In the genomic region with DNA sequence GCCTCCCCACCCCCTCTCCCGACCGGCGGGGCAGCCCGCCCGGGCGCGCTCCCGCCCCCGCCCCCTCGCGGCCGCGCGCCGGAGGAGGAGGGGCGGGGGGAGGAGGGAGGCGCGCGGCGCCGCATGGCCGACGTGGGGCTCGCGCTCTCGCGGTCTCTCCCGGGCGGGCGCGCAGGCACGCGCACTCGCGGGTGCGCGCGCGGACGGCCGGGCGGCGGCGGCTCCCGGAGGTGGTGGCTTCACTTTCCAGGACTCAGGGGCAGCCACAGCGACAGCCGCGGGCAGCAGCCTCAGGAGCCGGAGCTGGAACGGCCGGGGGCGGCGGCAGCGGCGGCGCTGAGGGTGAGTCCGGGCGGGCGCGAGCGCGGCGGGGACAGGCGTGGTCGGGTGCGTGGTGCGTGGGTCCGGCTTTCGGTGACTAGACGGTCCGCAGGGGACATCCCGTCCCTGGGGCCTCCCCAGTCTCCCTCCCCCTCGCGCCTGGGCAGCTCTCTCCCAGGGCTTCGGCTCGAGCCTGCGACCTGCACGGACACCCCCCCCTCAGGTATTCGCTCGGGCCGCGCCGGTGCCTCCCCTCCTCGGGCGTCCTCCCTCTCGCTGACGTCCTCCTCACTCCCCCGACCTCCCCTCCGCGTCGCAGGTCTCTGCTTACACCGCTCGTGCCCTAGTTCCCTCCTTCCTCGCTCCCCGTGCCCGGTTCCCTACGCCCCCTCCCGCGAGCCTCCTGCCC, we compare ENCODE assay signal across 8 cellular contexts. TPM values are rescaled to one million over a fixed set of nuclear protein-coding genes. Genes with fewer than 3 reads are reported as not detected.
DNase-seq lines count a peak whose midpoint lies in the region; ATAC-seq and TF ChIP-seq lines count a peak whose summit lies in the region.

A gene (plus strand): TSS at position 407 of the 730 bp plus-strand sequence.

- peak; percentile 19 for TF ChIP-seq POLR2A in testis (IDR thresholded peaks at IDR 0.05)

- H3K4me3 Mint-ChIP-seq in activated naive CD4-positive, alpha-beta T cell treated with anti-CD3 and anti-CD28 coated beads for 36 hours: peak within 1 kb of the TSS; percentile 83
- peak within 1 kb of the TSS; percentile 98 for H3K4me3 Mint-ChIP-seq in neural crest cell

- WGBS in testis, 2 donors: 0 to 1% methylated on average over 25 to 87 of the region's 99 CpGs

- H3K9ac ChIP-seq in PC-3 (ENCODE audit: low read length): peak within 1 kb of the TSS; percentile 88

- CTCF ChIA-PET in PC-3 (lab: Charles Lee): interaction anchor here (0.6 kb wide), 1 partner anchor 242 kb away, joined by 3 read pairs; no protein-coding TSS in a partner anchor
- CTCF ChIA-PET in activated naive CD4-positive, alpha-beta T cell treated with anti-CD3 and anti-CD28 coated beads for 36 hours (lab: Charles Lee): no interaction called here

- peaks cover 26% of the 10 kb centered on the region for H4K20me1 ChIP-seq in PC-3 (ENCODE audit: low read length)

- no peaks in the 10 kb centered on the region for H3K36me3 ChIP-seq in PC-3 (ENCODE audit: low read depth, low read length)
- H3K36me3 ChIP-seq in testis (ENCODE audit: low read depth, missing control alignments): no peaks in the 10 kb centered on the region

- no peaks in the 10 kb centered on the region for H3K9me2 ChIP-seq in PC-3 (replicated peaks; ENCODE audit: low read length)

- POLR2A ChIA-PET in PC-3 (lab: Charles Lee; ENCODE audit: unreplicated experiment): interaction anchor here (0.7 kb wide), 1 partner anchor 725 kb away, joined by 3 read pairs; no protein-coding TSS in a partner anchor

- peaks cover 47% of the 10 kb centered on the region for H3K79me2 ChIP-seq in PC-3 (ENCODE audit: low read length)

- H3K4me2 ChIP-seq in PC-3 (ENCODE audit: low read length): peak within 1 kb of the TSS; percentile 90

- ATAC-seq in GM19351 (IDR thresholded peaks at IDR 0.05; ENCODE audit: unreplicated experiment) (peak; percentile 73), HG03442 (IDR thresholded peaks at IDR 0.05; ENCODE audit: unreplicated experiment) (peak; percentile 64), PC-3 (peak; percentile 72)

- no peaks in the 10 kb centered on the region for H3F3A ChIP-seq in PC-3 (ENCODE audit: low read length, unreplicated experiment)

- TF ChIP-seq CTCF in PC-3 (conservative IDR thresholded peaks at IDR 0.05; ENCODE audit: low read depth, low read length) (no peak), neural crest cell (conservative IDR thresholded peaks at IDR 0.05) (no peak), testis (IDR thresholded peaks at IDR 0.05) (no peak)

- H3K27me3 ChIP-seq in PC-3 (ENCODE audit: low read length) (no peaks in the 10 kb centered on the region), testis (no peaks in the 10 kb centered on the region)

- intact Hi-C loops in PC-3 (cut with micrococcal nuclease): loop anchor here (5.0 kb wide), 4 partner anchors 106 to 604 kb away; a partner anchor contains a TSS
- intact Hi-C loops in activated naive CD4-positive, alpha-beta T cell treated with anti-CD3 and anti-CD28 coated beads for 36 hours (cut with micrococcal nuclease): loop anchor here (1.0 to 2.0 kb wide), 5 partner anchors 122 to 742 kb away; a partner anchor contains a TSS
- intact Hi-C loops in testis (cut with DNase I; ENCODE audit: low total_unique reads): no loop called here

- no peaks in the 10 kb centered on the region for H3K9me3 Mint-ChIP-seq in activated naive CD4-positive, alpha-beta T cell treated with anti-CD3 and anti-CD28 coated beads for 36 hours
- H3K9me3 Mint-ChIP-seq in neural crest cell: no peaks in the 10 kb centered on the region

- H3K4me3 ChIP-seq in PC-3 (ENCODE audit: low read length): peak within 1 kb of the TSS; percentile 100
- H3K4me3 ChIP-seq in testis: peak within 1 kb of the TSS; percentile 81 to 95

- no peaks in the 10 kb centered on the region for H3K9me3 ChIP-seq in PC-3 (ENCODE audit: low read length)
- H3K9me3 ChIP-seq in testis: no peaks in the 10 kb centered on the region

- peak within 1 kb of the TSS; percentile 50 for H3K27ac Mint-ChIP-seq in activated naive CD4-positive, alpha-beta T cell treated with anti-CD3 and anti-CD28 coated beads for 36 hours
- H3K27ac Mint-ChIP-seq in neural crest cell (ENCODE audit: unreplicated experiment): peak within 1 kb of the TSS; percentile 63

- H2AFZ ChIP-seq in PC-3 (ENCODE audit: low read length): peak within 1 kb of the TSS; percentile 82

- H3K36me3 Mint-ChIP-seq in activated naive CD4-positive, alpha-beta T cell treated with anti-CD3 and anti-CD28 coated beads for 36 hours (ENCODE audit: low read depth): no peaks in the 10 kb centered on the region
- H3K36me3 Mint-ChIP-seq in neural crest cell (ENCODE audit: low read depth): no peaks in the 10 kb centered on the region

- peaks cover 6% of the 10 kb centered on the region for H3K27me3 Mint-ChIP-seq in activated naive CD4-positive, alpha-beta T cell treated with anti-CD3 and anti-CD28 coated beads for 36 hours (ENCODE audit: low read depth)
- peaks cover 48% of the 10 kb centered on the region for H3K27me3 Mint-ChIP-seq in neural crest cell (ENCODE audit: low read depth)

- H3K27ac ChIP-seq in PC-3 (ENCODE audit: low read length): peak within 1 kb of the TSS; percentile 52
- peak within 1 kb of the TSS; percentile 90 to 94 for H3K27ac ChIP-seq in testis

- DNase-seq in CD1c-positive myeloid dendritic cell (ENCODE audit: extremely low spot score) (peak; percentile 83), PC-3 (peak; percentile 82), foreskin melanocyte (peak; percentile 38), neural crest cell (ENCODE audit: low read depth, low spot score) (peak; percentile 63), testis (peak; percentile 71)
- DNase-seq in activated naive CD4-positive, alpha-beta T cell treated with anti-CD3 and anti-CD28 coated beads for 36 hours: peak; percentile 58

- no TSS peak for BruUV-seq in PC-3 (replicated peaks; lab: Mats Ljungman, UMichigan)

- H3K4me1 ChIP-seq in PC-3 (ENCODE audit: insufficient read depth, low read length) (peaks cover 12% of the 10 kb centered on the region), testis (peaks cover 5% of the 10 kb centered on the region)

- H3K4me1 Mint-ChIP-seq in activated naive CD4-positive, alpha-beta T cell treated with anti-CD3 and anti-CD28 coated beads for 36 hours (ENCODE audit: low read depth): peaks cover 18% of the 10 kb centered on the region
- H3K4me1 Mint-ChIP-seq in neural crest cell: peaks cover 11% of the 10 kb centered on the region

RNA-seq across cellular contexts. Expression of the gene that starts here (rescaled TPM):
- total RNA-seq in PC-3 (2014; rRNA removed) (25.6 and 30.9 TPM in 2 replicates), neural crest cell (22.4 and 24.2 TPM in 2 replicates), testis (10 to 100 TPM; 48.7 to 94.2 TPM)
- 10 to 100 TPM; 11.6 to 14.0 TPM for total RNA-seq in activated naive CD4-positive, alpha-beta T cell treated with anti-CD3 and anti-CD28 coated beads for 36 hours
- 45.5 TPM for polyA plus RNA-seq in testis (ENCODE audit: insufficient read depth, low read depth, low replicate concordance)

Comparison
In these comparisons a context has a peak if more than half of its experiments do, and no peak if none do; other contexts are left out.
1. Peak in every context shown above with its lines: DNase-seq, ATAC-seq, H3K4me3 ChIP-seq and H3K27ac ChIP-seq.